27 cellular contexts compared by ENCODE assay signal in the genomic region with DNA sequence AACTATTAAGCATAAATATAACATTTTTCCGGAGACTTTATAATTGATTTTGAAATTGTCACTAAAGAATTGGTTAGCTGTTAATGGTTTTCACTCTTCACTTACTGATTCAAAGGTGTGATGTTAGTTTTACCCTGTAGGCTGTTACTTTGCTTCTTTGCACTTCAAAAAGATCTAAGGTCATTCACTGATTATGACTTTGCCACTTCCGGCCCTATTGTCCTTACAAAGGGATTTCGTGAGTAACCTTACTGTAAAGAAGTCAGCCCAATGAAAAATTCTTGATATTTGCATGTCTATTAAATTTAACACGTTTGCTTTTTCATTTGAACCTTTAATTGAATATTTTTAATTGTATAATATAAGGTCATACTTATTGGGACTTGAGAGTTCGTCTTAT.
"Had no signal": no experiment of that assay in that cellular context is flagged by ENCODE, and none has a peak within 500 bp of the region (broad histone marks: within the 10 kb centered on the region; RNA-seq: fewer than 3 reads in every experiment).

No MANE protein-coding gene starts in this region.

- H3K36me3 Mint-ChIP-seq: activated naive CD8-positive, alpha-beta T cell; stimulated activated effector memory CD8-positive, alpha-beta T cell treated with anti-CD3 and anti-CD28 coated beads, Interleukin-12 subunit alpha, Interleukin-12 subunit beta, amount 100 ng/mL, for 72 hours had no signal

- H3K9ac ChIP-seq: parathyroid adenoma had no signal

- H3K9me3 Mint-ChIP-seq: activated T-cell treated with anti-CD3 and anti-CD28 coated beads, Interleukin-2, amount 50 U/mL, for 4 hours; activated T-helper 2 cell treated with anti-CD3 and anti-CD28 coated beads, Interferon-gamma antibody, Interleukin-2, Interleukin-4, amounts not matched to agents 10 μg/mL and 5 μg/mL and 100 μg/mL, durations not matched to agents 14 hours and 24 hours and 36 hours; nephron; stimulated activated effector memory CD8-positive, alpha-beta T cell treated with anti-CD3 and anti-CD28 coated beads, Interleukin-12 subunit alpha, Interleukin-12 subunit beta, amount 100 ng/mL, for 72 hours had no signal

- ATAC-seq: activated T-cell treated with anti-CD3 and anti-CD28 coated beads, Interleukin-2, amount 50 U/mL, for 4 hours; left ventricle myocardium superior; right cardiac atrium; stimulated activated effector memory CD8-positive, alpha-beta T cell treated with anti-CD3 and anti-CD28 coated beads, Interleukin-12 subunit alpha, Interleukin-12 subunit beta, amount 100 ng/mL, for 72 hours had no signal

- H3K27ac ChIP-seq: adrenal gland, ascending aorta, brain microvascular endothelial cell, esophagus muscularis mucosa, hepatocyte, parathyroid adenoma, stomach, suprapubic skin, transverse colon, vagina had no signal

- H3K27me3 ChIP-seq: adrenal gland, ascending aorta, brain microvascular endothelial cell, esophagus muscularis mucosa, hepatocyte, suprapubic skin, transverse colon, vagina had no signal

- H3K27ac Mint-ChIP-seq: activated naive CD8-positive, alpha-beta T cell; activated T-helper 2 cell treated with anti-CD3 and anti-CD28 coated beads, Interferon-gamma antibody, Interleukin-2, Interleukin-4, amounts not matched to agents 10 μg/mL and 5 μg/mL and 100 μg/mL, durations not matched to agents 14 hours and 24 hours and 36 hours; nephron; stimulated activated effector memory CD8-positive, alpha-beta T cell treated with anti-CD3 and anti-CD28 coated beads, Interleukin-12 subunit alpha, Interleukin-12 subunit beta, amount 100 ng/mL, for 72 hours had no signal

- H2AFZ ChIP-seq: hepatocyte, parathyroid adenoma had no signal

- H3K4me3 ChIP-seq: adrenal gland, ascending aorta, esophagus muscularis mucosa, hepatocyte, stomach, suprapubic skin, transverse colon, vagina had no signal

- H3K9me3 ChIP-seq: adrenal gland, ascending aorta, esophagus muscularis mucosa, stomach, suprapubic skin, transverse colon, vagina had no signal

- H3K4me2 ChIP-seq: hepatocyte had no signal

- H3K4me3 Mint-ChIP-seq: activated naive CD8-positive, alpha-beta T cell; activated T-cell treated with anti-CD3 and anti-CD28 coated beads, Interleukin-2, amount 50 U/mL, for 4 hours; nephron; stimulated activated effector memory CD8-positive, alpha-beta T cell treated with anti-CD3 and anti-CD28 coated beads, Interleukin-12 subunit alpha, Interleukin-12 subunit beta, amount 100 ng/mL, for 72 hours had no signal

- H3K36me3 ChIP-seq: adrenal gland, ascending aorta, brain microvascular endothelial cell, esophagus muscularis mucosa, stomach, suprapubic skin, transverse colon, vagina had no signal

- H3K4me1 Mint-ChIP-seq: nephron; stimulated activated effector memory CD8-positive, alpha-beta T cell treated with anti-CD3 and anti-CD28 coated beads, Interleukin-12 subunit alpha, Interleukin-12 subunit beta, amount 100 ng/mL, for 72 hours had no signal

- H3K4me1 ChIP-seq: adrenal gland, ascending aorta, stomach, suprapubic skin, transverse colon, vagina had no signal

- H3K79me2 ChIP-seq: hepatocyte, parathyroid adenoma had no signal

- DNase-seq: activated CD4-positive, alpha-beta T cell treated with anti-CD3 and anti-CD28 coated beads for 4 hours; activated CD4-positive, alpha-beta T cell treated with anti-CD3 and anti-CD28 coated beads, Interleukin-2, amount 50 U/mL, for 48 hours; activated CD4-positive, CD25-positive, alpha-beta regulatory T cell; activated CD8-positive, alpha-beta memory T cell treated with anti-CD3 and anti-CD28 coated beads, Interleukin-2, amount 50 U/mL, for 48 hours; activated naive CD4-positive, alpha-beta T cell; activated T-cell treated with anti-CD3 and anti-CD28 coated beads, Interleukin-2, amount 50 U/mL, for 4 hours; adrenal gland; brain microvascular endothelial cell; central memory CD4-positive, alpha-beta T cell; effector memory CD4-positive, alpha-beta T cell; glutamatergic neuron; left ventricle myocardium superior; nucleus accumbens; right cardiac atrium; stimulated activated CD4-positive, alpha-beta T cell treated with anti-CD3 and anti-CD28 coated beads, Interleukin-1b, Interleukin-23, amount 100 ng/mL, for 48 hours; stomach; transverse colon had no signal
